In the genomic region with DNA sequence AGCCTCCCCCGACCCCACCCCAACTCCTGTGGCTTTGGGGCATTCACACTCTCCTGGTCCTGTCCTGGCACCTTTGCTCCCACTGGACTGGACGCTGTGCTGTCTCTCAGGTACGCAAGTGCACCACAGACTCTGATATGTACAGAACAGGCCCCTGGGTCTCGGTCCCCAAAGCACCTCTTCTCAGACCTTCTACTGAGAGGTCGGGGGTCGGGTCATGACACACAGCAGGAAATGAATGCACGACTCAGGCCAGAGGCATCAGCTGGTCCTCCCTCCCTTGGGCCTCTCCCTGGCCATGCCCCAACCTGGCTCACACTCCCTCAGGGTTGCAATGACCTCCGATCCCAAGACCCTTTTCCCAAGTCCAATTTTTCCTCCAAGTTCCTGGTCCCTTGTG, we compare ENCODE assay signal across 28 cellular contexts. TPM values are rescaled to one million over a fixed set of nuclear protein-coding genes. Genes with fewer than 3 reads are reported as not detected.
DNase-seq lines count a peak whose midpoint lies in the region; ATAC-seq, FAIRE-seq and TF ChIP-seq lines count a peak whose summit lies in the region.
"Had no signal": no experiment of that assay in that cellular context is flagged by ENCODE, and none has a peak within 500 bp of the region (broad histone marks: within the 10 kb centered on the region; RNA-seq: fewer than 3 reads in every experiment).

No MANE protein-coding gene starts in this region.

- no peak overlapping the region for H3K23ac ChIP-seq in H1 (ENCODE audit: insufficient read length)

- POLR2A ChIA-PET in activated CD4-positive, alpha-beta T cell treated with anti-CD3 and anti-CD28 coated beads, Interleukin-2, amount 10 ng/mL, durations not matched to agents 7 days and 5 days (lab: Charles Lee): no interaction called here
- POLR2A ChIA-PET in H1 (lab: Charles Lee; ENCODE audit: partially characterized antibody): interaction anchor here (1.4 to 2.2 kb wide), 2 partner anchors 122 to 178 kb away, joined by 4 read pairs; a partner anchor contains a TSS

- H4K20me1 ChIP-seq in H1 (replicated peaks in 1 of 2; ENCODE audit: control insufficient read depth in 1 of 2, insufficient read depth in 2 of 2, low read length in 2 of 2): no peaks in the 10 kb centered on the region

- H3K18ac ChIP-seq in H1 (ENCODE audit: extremely low read depth, low read length): no peak overlapping the region; the same call in 1 of the 2 replicates

- H3K14ac ChIP-seq in H1 (ENCODE audit: insufficient read length): no peak overlapping the region

- no peak overlapping the region for H3K27ac ChIP-seq in H1 (ENCODE audit: low read depth, low read length)
- H3K27ac ChIP-seq in prostate gland: no peak overlapping the region
- H3K27ac ChIP-seq: 22Rv1; BLaER1 treated with 17β-estradiol and CSF1 and Interleukin-3, amounts not matched to agents 10 nM and 100 nM had no signal

- no peak overlapping the region for H3K9ac ChIP-seq in H1 (replicated peaks in 1 of 4; ENCODE audit: extremely low read depth in 1 of 4, low read depth in 3 of 4, low read length in 3 of 4)
- H3K9ac ChIP-seq: BLaER1 treated with 17β-estradiol and CSF1 and Interleukin-3, amounts not matched to agents 10 nM and 100 nM had no signal

- H3K9me3 Mint-ChIP-seq in activated CD4-positive, alpha-beta T cell treated with anti-CD3 and anti-CD28 coated beads, Interleukin-2, amount 10 ng/mL, durations not matched to agents 7 days and 5 days: peaks cover 11% of the 10 kb centered on the region
- peaks cover 5% of the 10 kb centered on the region for H3K9me3 Mint-ChIP-seq in activated CD4-positive, alpha-beta T cell treated with anti-CD3 and anti-CD28 coated beads, Interleukin-2, amount 10 ng/mL, durations not matched to agents 24 days and 14 days

- H3K9me3 ChIP-seq in H1 (ENCODE audit: insufficient read depth in 2 of 2, low read depth in 1 of 2, low read length in 1 of 2) (peaks cover 0 to 4% of the 10 kb centered on the region in 2 experiments; a peak in 1 of 4 replicates), prostate gland (no peaks in the 10 kb centered on the region)
- H3K9me3 ChIP-seq: HAP-1 had no signal

- H3K79me1 ChIP-seq in H1 (ENCODE audit: low read depth, low read length): peaks cover 3% of the 10 kb centered on the region; the same call in 1 of the 2 replicates

- H3K27me3 Mint-ChIP-seq in activated CD4-positive, alpha-beta T cell treated with anti-CD3 and anti-CD28 coated beads, Interleukin-2, amount 10 ng/mL, durations not matched to agents 7 days and 5 days: peaks cover 57% of the 10 kb centered on the region
- peaks cover 55% of the 10 kb centered on the region for H3K27me3 Mint-ChIP-seq in activated CD4-positive, alpha-beta T cell treated with anti-CD3 and anti-CD28 coated beads, Interleukin-2, amount 10 ng/mL, durations not matched to agents 24 days and 14 days

- no peak overlapping the region for H2BK120ac ChIP-seq in H1 (replicated peaks; ENCODE audit: low read depth, low read length)

- WGBS in H1 (ENCODE audit: extremely low coverage in 1 of 2, insufficient coverage in 1 of 2, insufficient read length in 1 of 2, insufficient replicate concordance in 2 of 2, low coverage in 1 of 2, low lambda C conversion rate in 2 of 2, missing lambda C conversion rate in 1 of 2), 2 experiments: 73% methylated on average over 8 of the region's 8 CpGs; no CpG with 5 or more reads in 1 of the 2 experiments
- WGBS in prostate gland: 73% methylated on average over 8 of the region's 8 CpGs

- no peaks in the 10 kb centered on the region for H3K36me3 ChIP-seq in H1 (ENCODE audit: control insufficient read depth in 2 of 4, insufficient read depth in 4 of 4, low read length in 3 of 4)
- H3K36me3 ChIP-seq in prostate gland: no peaks in the 10 kb centered on the region
- H3K36me3 ChIP-seq: BLaER1 treated with 17β-estradiol and CSF1 and Interleukin-3, amounts not matched to agents 10 nM and 100 nM; HAP-1 had no signal

- no peaks in the 10 kb centered on the region for H3K4me1 Mint-ChIP-seq in activated CD4-positive, alpha-beta T cell treated with anti-CD3 and anti-CD28 coated beads, Interleukin-2, amount 10 ng/mL, durations not matched to agents 7 days and 5 days
- peaks cover 2% of the 10 kb centered on the region for H3K4me1 Mint-ChIP-seq in activated CD4-positive, alpha-beta T cell treated with anti-CD3 and anti-CD28 coated beads, Interleukin-2, amount 10 ng/mL, durations not matched to agents 24 days and 14 days

- TF ChIP-seq CTCF in GM13977 (IDR thresholded peaks at IDR 0.05; ENCODE audit: extremely low read depth, insufficient read depth, missing control alignments) (no peak), H1 (IDR thresholded peaks at IDR 0.05; ENCODE audit: control extremely low read depth in 1 of 3, insufficient read depth in 1 of 3, low read depth in 1 of 3, low read length in 3 of 3) (no peak), prostate gland (IDR thresholded peaks at IDR 0.05) (no peak)

- no peaks in the 10 kb centered on the region for H3K23me2 ChIP-seq in H1 (ENCODE audit: low read depth, low read length)

- no peak overlapping the region; the same call in 1 of the 2 replicates for H2AK5ac ChIP-seq in H1 (ENCODE audit: low read depth, low read length)

- peak overlapping the region; percentile 37; the same call in 1 of the 2 replicates for H2BK15ac ChIP-seq in H1 (ENCODE audit: low read length)

- no peak overlapping the region for H4K8ac ChIP-seq in H1 (ENCODE audit: extremely low read depth, insufficient read depth, low read length)

- H3K56ac ChIP-seq in H1 (replicated peaks; ENCODE audit: insufficient read length, low read depth, low read length): no peak overlapping the region

- H3K27ac Mint-ChIP-seq in activated CD4-positive, alpha-beta T cell treated with anti-CD3 and anti-CD28 coated beads, Interleukin-2, amount 10 ng/mL, durations not matched to agents 7 days and 5 days: no peak overlapping the region
- no peak overlapping the region for H3K27ac Mint-ChIP-seq in activated CD4-positive, alpha-beta T cell treated with anti-CD3 and anti-CD28 coated beads, Interleukin-2, amount 10 ng/mL, durations not matched to agents 24 days and 14 days
- H3K27ac Mint-ChIP-seq: CD8-positive, alpha-beta T cell had no signal

- H3K4ac ChIP-seq in H1 (replicated peaks; ENCODE audit: insufficient read length, low read depth, low read length): no peak overlapping the region

- TF ChIP-seq RAD21 in H1 (IDR thresholded peaks at IDR 0.05 in 1 of 2, conservative IDR thresholded peaks at IDR 0.05 in 1 of 2; ENCODE audit: low read depth in 2 of 2, low read length in 2 of 2): no peak

- no peak overlapping the region for H3K4me3 Mint-ChIP-seq in activated CD4-positive, alpha-beta T cell treated with anti-CD3 and anti-CD28 coated beads, Interleukin-2, amount 10 ng/mL, durations not matched to agents 7 days and 5 days
- H3K4me3 Mint-ChIP-seq in activated CD4-positive, alpha-beta T cell treated with anti-CD3 and anti-CD28 coated beads, Interleukin-2, amount 10 ng/mL, durations not matched to agents 24 days and 14 days: no peak overlapping the region
- H3K4me3 Mint-ChIP-seq: CD8-positive, alpha-beta T cell had no signal

- H3K4me3 ChIP-seq in H1 (ENCODE audit: extremely low read depth in 1 of 4, insufficient read depth in 2 of 4, low read depth in 3 of 4, low read length in 4 of 4) (no peak overlapping the region), prostate gland (no peak overlapping the region)
- H3K4me3 ChIP-seq: BLaER1 treated with 17β-estradiol and CSF1 and Interleukin-3, amounts not matched to agents 10 nM and 100 nM; HAP-1 had no signal

- no peak for TF ChIP-seq EP300 in H1 (IDR thresholded peaks at IDR 0.05; ENCODE audit: borderline replicate concordance in 1 of 2, low read depth in 2 of 2, low read length in 2 of 2)

- H3K27me3 ChIP-seq in H1 (replicated peaks in 1 of 4; ENCODE audit: control insufficient read depth in 3 of 4, extremely low read depth in 1 of 4, insufficient read depth in 3 of 4, low read length in 3 of 4) (no peaks in the 10 kb centered on the region), prostate gland (replicated peaks; ENCODE audit: insufficient read depth) (peaks cover 11% of the 10 kb centered on the region)

- no peak overlapping the region for H4K5ac ChIP-seq in H1 (ENCODE audit: insufficient read length, low read depth, low read length)

- H3K79me2 ChIP-seq in H1 (ENCODE audit: control insufficient read depth in 1 of 2, insufficient read depth in 2 of 2, low read length in 2 of 2): no peaks in the 10 kb centered on the region

- H3K4me2 ChIP-seq in H1 (ENCODE audit: insufficient read depth in 1 of 2, low read depth in 2 of 2, low read length in 2 of 2): no peak overlapping the region
- H3K4me2 ChIP-seq: BLaER1 treated with 17β-estradiol and CSF1 and Interleukin-3, amounts not matched to agents 10 nM and 100 nM had no signal

- ATAC-seq in GM18858 (IDR thresholded peaks at IDR 0.05; ENCODE audit: unreplicated experiment): no peak
- ATAC-seq: CD8-positive, alpha-beta T cell; Panc1 had no signal

- TF ChIP-seq POLR2A in H1 (IDR thresholded peaks at IDR 0.05; ENCODE audit: control extremely low read depth in 1 of 2, low read depth in 2 of 2, low read length in 2 of 2) (no peak), prostate gland (IDR thresholded peaks at IDR 0.05) (no peak)

- H2BK5ac ChIP-seq in H1 (ENCODE audit: low read depth, low read length): 0 out of 2 replicates have a peak overlapping the region, but pooled peaks have one; percentile 2

- DNase-seq in activated CD4-positive, alpha-beta T cell treated with anti-CD3 and anti-CD28 coated beads, Interleukin-2, amount 10 ng/mL, durations not matched to agents 7 days and 5 days: peak; percentile 3
- DNase-seq in activated CD4-positive, alpha-beta T cell treated with anti-CD3 and anti-CD28 coated beads, Interleukin-2, amount 10 ng/mL, durations not matched to agents 24 days and 14 days: no peak
- peak; percentile 12 for DNase-seq in GM13977 (ENCODE audit: low spot score)
- no peak for DNase-seq in H1 (ENCODE audit: low read depth in 1 of 2, low spot score in 2 of 2)
- DNase-seq in prostate gland (ENCODE audit: low spot score): peak; percentile 2
- no peak for DNase-seq in NCI-H526 (lab: John Stamatoyannopoulos, UW)
- no peak for DNase-seq in SHP77 treated with DMSO at 0.1 percent for 48 hours (lab: John Stamatoyannopoulos, UW)
- DNase-seq: ACHN, KBM-7, NCI-H1092, NCI-H1436, NCI-H187 treated with DMSO at 0.1 percent for 48 hours, NCI-H2107, NCI-H2227 treated with DMSO at 0.1 percent for 48 hours, NCI-H510A, NCI-H748 treated with DMSO at 0.1 percent for 48 hours had no signal

- no peak overlapping the region for H2AFZ ChIP-seq in H1 (ENCODE audit: low read length)

- H2BK12ac ChIP-seq in H1 (ENCODE audit: low read depth, low read length): 0 out of 2 replicates have a peak overlapping the region, but pooled peaks have one; percentile 80

- CTCF ChIA-PET in activated CD4-positive, alpha-beta T cell treated with anti-CD3 and anti-CD28 coated beads, Interleukin-2, amount 10 ng/mL, durations not matched to agents 7 days and 5 days (lab: Charles Lee): interaction anchor here (0.6 kb wide), 1 partner anchor 13 kb away, joined by 3 read pairs; no protein-coding TSS in a partner anchor
- CTCF ChIA-PET in H1 (lab: Charles Lee; ENCODE audit: partially characterized antibody): interaction anchor here (0.6 to 3.8 kb wide), 6 partner anchors 9 to 443 kb away, joined by 3 to 13 read pairs (median 4); no protein-coding TSS in a partner anchor

- no peak overlapping the region for H2BK20ac ChIP-seq in H1 (ENCODE audit: low read length)

- in situ Hi-C loops in GM13977 (cut with MboI; ENCODE audit: low pct_unique_long_range_greater_than_20kb, low sequenced_read_pairs, unreplicated experiment): no loop called here

- H3K4me1 ChIP-seq in H1 (replicated peaks in 1 of 4; ENCODE audit: control insufficient read depth in 3 of 4, insufficient read depth in 4 of 4, low read length in 3 of 4) (peaks cover 0 to 30% (median 16%) of the 10 kb centered on the region in 4 experiments; a peak in 6 of 7 replicates), prostate gland (replicated peaks) (no peaks in the 10 kb centered on the region)
- H3K4me1 ChIP-seq: HAP-1 had no signal

- no peak for FAIRE-seq in H1 (lab: Jason Lieb, UNC)
- FAIRE-seq: G401.6, GM12892, GM18507, GM19239 had no signal

- H3K36me3 Mint-ChIP-seq in activated CD4-positive, alpha-beta T cell treated with anti-CD3 and anti-CD28 coated beads, Interleukin-2, amount 10 ng/mL, durations not matched to agents 7 days and 5 days (ENCODE audit: low read depth): no peaks in the 10 kb centered on the region
- H3K36me3 Mint-ChIP-seq in activated CD4-positive, alpha-beta T cell treated with anti-CD3 and anti-CD28 coated beads, Interleukin-2, amount 10 ng/mL, durations not matched to agents 24 days and 14 days (ENCODE audit: low read depth): no peaks in the 10 kb centered on the region
- H3K36me3 Mint-ChIP-seq: CD8-positive, alpha-beta T cell had no signal

- intact Hi-C loops in activated CD4-positive, alpha-beta T cell treated with anti-CD3 and anti-CD28 coated beads, Interleukin-2, amount 10 ng/mL, durations not matched to agents 24 days and 14 days (cut with micrococcal nuclease): no loop called here
- intact Hi-C loops in prostate gland (cut with DNase I): no loop called here

- peak overlapping the region; percentile 62 for H4K91ac ChIP-seq in H1 (replicated peaks; ENCODE audit: insufficient read length, low read length)

RNA-seq across cellular contexts. Expression of a gene that starts 1.8 kb away (rescaled TPM):
- total RNA-seq in activated CD4-positive, alpha-beta T cell treated with anti-CD3 and anti-CD28 coated beads, Interleukin-2, amount 10 ng/mL, durations not matched to agents 7 days and 5 days: not detected
- not detected in 2 replicates for total RNA-seq in activated CD4-positive, alpha-beta T cell treated with anti-CD3 and anti-CD28 coated beads, Interleukin-2, amount 10 ng/mL, durations not matched to agents 24 days and 14 days
- total RNA-seq in H1 (2021; fragmentation: NEBNext Ultra II Directional; extraction: Animal tissue kit (Norgen Biotek cat#: 25700)): not detected in 2 replicates
- polyA plus RNA-seq in H1 (2011; rRNA removed): not detected in 2 replicates
- not detected for polyA plus RNA-seq in H1 (2011; cell fraction: cytosol; rRNA removed)
- not detected for polyA plus RNA-seq in H1 (2011; cell fraction: nucleus; rRNA removed)
- 0.20 to 0.44 TPM in 2 of 4 replicates, not detected in the others for polyA plus RNA-seq in H1 (2012, experiment 1 of 2)
- polyA plus RNA-seq in H1 (2012, experiment 2 of 2): not detected
- not detected for polyA plus RNA-seq in H1 (2013, experiment 1 of 2)
- not detected for polyA plus RNA-seq in H1 (2013, experiment 2 of 2)
- not detected in 2 replicates for polyA minus RNA-seq in H1 (2011; rRNA and poly(A)+ RNA removed)
- not detected for polyA minus RNA-seq in H1 (2011; cell fraction: cytosol; rRNA and poly(A)+ RNA removed)
- not detected for polyA minus RNA-seq in H1 (2011; cell fraction: nucleus; rRNA and poly(A)+ RNA removed)
- total RNA-seq in prostate gland: not detected
- total RNA-seq: CD8-positive, alpha-beta T cell; Daoy; HT1080 had no signal

RNA-seq across cellular contexts. Expression of a gene that starts 13.2 kb away (rescaled TPM):
- not detected for total RNA-seq in activated CD4-positive, alpha-beta T cell treated with anti-CD3 and anti-CD28 coated beads, Interleukin-2, amount 10 ng/mL, durations not matched to agents 7 days and 5 days
- total RNA-seq in activated CD4-positive, alpha-beta T cell treated with anti-CD3 and anti-CD28 coated beads, Interleukin-2, amount 10 ng/mL, durations not matched to agents 24 days and 14 days: not detected in 2 replicates
- total RNA-seq in H1 (2021; fragmentation: NEBNext Ultra II Directional; extraction: Animal tissue kit (Norgen Biotek cat#: 25700)): 0.73 TPM in 1 of 2 replicates, not detected in the other
- 0.17 and 0.50 TPM in 2 replicates for polyA plus RNA-seq in H1 (2011; rRNA removed)
- not detected for polyA plus RNA-seq in H1 (2011; cell fraction: cytosol; rRNA removed)
- polyA plus RNA-seq in H1 (2011; cell fraction: nucleus; rRNA removed): 0.76 TPM
- polyA plus RNA-seq in H1 (2012, experiment 1 of 2): 0.49 TPM in 1 of 4 replicates, not detected in the others
- not detected for polyA plus RNA-seq in H1 (2012, experiment 2 of 2)
- polyA plus RNA-seq in H1 (2013, experiment 1 of 2): 0.14 TPM
- polyA plus RNA-seq in H1 (2013, experiment 2 of 2): not detected
- polyA minus RNA-seq in H1 (2011; rRNA and poly(A)+ RNA removed): 2.6 and 2.8 TPM in 2 replicates
- polyA minus RNA-seq in H1 (2011; cell fraction: cytosol; rRNA and poly(A)+ RNA removed): not detected
- polyA minus RNA-seq in H1 (2011; cell fraction: nucleus; rRNA and poly(A)+ RNA removed): 5.4 TPM
- not detected for total RNA-seq in prostate gland
- total RNA-seq: CD8-positive, alpha-beta T cell; Daoy; HT1080 had no signal

RNA-seq across cellular contexts. Expression of a gene that starts 16.2 kb away (rescaled TPM):
- not detected for total RNA-seq in activated CD4-positive, alpha-beta T cell treated with anti-CD3 and anti-CD28 coated beads, Interleukin-2, amount 10 ng/mL, durations not matched to agents 7 days and 5 days
- total RNA-seq in activated CD4-positive, alpha-beta T cell treated with anti-CD3 and anti-CD28 coated beads, Interleukin-2, amount 10 ng/mL, durations not matched to agents 24 days and 14 days: not detected in 2 replicates
- total RNA-seq in H1 (2021; fragmentation: NEBNext Ultra II Directional; extraction: Animal tissue kit (Norgen Biotek cat#: 25700)): 0.58 and 1.1 TPM in 2 replicates
- polyA plus RNA-seq in H1 (2011; rRNA removed): 0.89 and 1.5 TPM in 2 replicates
- 1.3 TPM for polyA plus RNA-seq in H1 (2011; cell fraction: cytosol; rRNA removed)
- polyA plus RNA-seq in H1 (2011; cell fraction: nucleus; rRNA removed): 5.0 TPM
- polyA plus RNA-seq in H1 (2012, experiment 1 of 2): 1.3 to 2.9 TPM (median 2.1 TPM) in 4 replicates
- polyA plus RNA-seq in H1 (2012, experiment 2 of 2): 0.75 TPM
- 0.14 TPM for polyA plus RNA-seq in H1 (2013, experiment 1 of 2)
- 0.11 TPM for polyA plus RNA-seq in H1 (2013, experiment 2 of 2)
- polyA minus RNA-seq in H1 (2011; rRNA and poly(A)+ RNA removed): 1.4 and 2.0 TPM in 2 replicates
- polyA minus RNA-seq in H1 (2011; cell fraction: cytosol; rRNA and poly(A)+ RNA removed): 1.2 TPM
- polyA minus RNA-seq in H1 (2011; cell fraction: nucleus; rRNA and poly(A)+ RNA removed): 3.9 TPM
- under 1 TPM in 1 of 2 donors, not detected in 1; 0.85 TPM for total RNA-seq in prostate gland
- total RNA-seq: CD8-positive, alpha-beta T cell; Daoy; HT1080 had no signal

RNA-seq across cellular contexts. Expression of a gene that starts 28.4 kb away (rescaled TPM):
- not detected for total RNA-seq in activated CD4-positive, alpha-beta T cell treated with anti-CD3 and anti-CD28 coated beads, Interleukin-2, amount 10 ng/mL, durations not matched to agents 7 days and 5 days
- total RNA-seq in activated CD4-positive, alpha-beta T cell treated with anti-CD3 and anti-CD28 coated beads, Interleukin-2, amount 10 ng/mL, durations not matched to agents 24 days and 14 days: not detected in 2 replicates
- not detected in 2 replicates for total RNA-seq in H1 (2021; fragmentation: NEBNext Ultra II Directional; extraction: Animal tissue kit (Norgen Biotek cat#: 25700))
- polyA plus RNA-seq in H1 (2011; rRNA removed): 0.46 and 0.50 TPM in 2 replicates
- polyA plus RNA-seq in H1 (2011; cell fraction: cytosol; rRNA removed): 0.13 TPM
- polyA plus RNA-seq in H1 (2011; cell fraction: nucleus; rRNA removed): 1.3 TPM
- polyA plus RNA-seq in H1 (2012, experiment 1 of 2): not detected in 4 replicates
- not detected for polyA plus RNA-seq in H1 (2012, experiment 2 of 2)
- polyA plus RNA-seq in H1 (2013, experiment 1 of 2): not detected
- not detected for polyA plus RNA-seq in H1 (2013, experiment 2 of 2)
- 2.9 and 4.0 TPM in 2 replicates for polyA minus RNA-seq in H1 (2011; rRNA and poly(A)+ RNA removed)
- polyA minus RNA-seq in H1 (2011; cell fraction: cytosol; rRNA and poly(A)+ RNA removed): 1.7 TPM
- 14.5 TPM for polyA minus RNA-seq in H1 (2011; cell fraction: nucleus; rRNA and poly(A)+ RNA removed)
- total RNA-seq in prostate gland: not detected
- total RNA-seq: CD8-positive, alpha-beta T cell; Daoy; HT1080 had no signal

RNA-seq across cellular contexts. Expression of a gene that starts 37.4 kb away (rescaled TPM):
- not detected for total RNA-seq in activated CD4-positive, alpha-beta T cell treated with anti-CD3 and anti-CD28 coated beads, Interleukin-2, amount 10 ng/mL, durations not matched to agents 7 days and 5 days
- not detected in 2 replicates for total RNA-seq in activated CD4-positive, alpha-beta T cell treated with anti-CD3 and anti-CD28 coated beads, Interleukin-2, amount 10 ng/mL, durations not matched to agents 24 days and 14 days
- total RNA-seq in H1 (2021; fragmentation: NEBNext Ultra II Directional; extraction: Animal tissue kit (Norgen Biotek cat#: 25700)): not detected in 2 replicates
- not detected in 2 replicates for polyA plus RNA-seq in H1 (2011; rRNA removed)
- polyA plus RNA-seq in H1 (2011; cell fraction: cytosol; rRNA removed): not detected
- not detected for polyA plus RNA-seq in H1 (2011; cell fraction: nucleus; rRNA removed)
- not detected in 4 replicates for polyA plus RNA-seq in H1 (2012, experiment 1 of 2)
- not detected for polyA plus RNA-seq in H1 (2012, experiment 2 of 2)
- not detected for polyA plus RNA-seq in H1 (2013, experiment 1 of 2)
- not detected for polyA plus RNA-seq in H1 (2013, experiment 2 of 2)
- polyA minus RNA-seq in H1 (2011; rRNA and poly(A)+ RNA removed): not detected in 2 replicates
- not detected for polyA minus RNA-seq in H1 (2011; cell fraction: cytosol; rRNA and poly(A)+ RNA removed)
- not detected for polyA minus RNA-seq in H1 (2011; cell fraction: nucleus; rRNA and poly(A)+ RNA removed)
- not detected for total RNA-seq in prostate gland
- total RNA-seq: Daoy, HT1080 had no signal

Comparison
In these comparisons a context has a peak if more than half of its experiments do, and no peak if none do; other contexts are left out.
1. DNase-seq: peak in activated CD4-positive, alpha-beta T cell treated with anti-CD3 and anti-CD28 coated beads, Interleukin-2, amount 10 ng/mL, durations not matched to agents 7 days and 5 days (single experiment), GM13977 (single experiment) and prostate gland (single experiment); none in activated CD4-positive, alpha-beta T cell treated with anti-CD3 and anti-CD28 coated beads, Interleukin-2, amount 10 ng/mL, durations not matched to agents 24 days and 14 days (single experiment), H1 (0 of 2), NCI-H526 (0 of 2) and SHP77 treated with DMSO at 0.1 percent for 48 hours (single experiment).